In genomic region chr1:156849151-156849496, GRCh38 we compare ENCODE assay signal across 1 cellular context.
TF ChIP-seq lines count a peak whose summit lies in the region.

No MANE protein-coding gene starts in this region.

TF ChIP-seq in IMR-90, 13 proteins besides CTCF, POLR2A, EP300 and RAD21:
- no peak for TF ChIP-seq SMC3 (IDR thresholded peaks at IDR 0.05; ENCODE audit: low read depth, low read length)
- TF ChIP-seq ELK1 (IDR thresholded peaks at IDR 0.05; ENCODE audit: borderline replicate concordance, low read depth, low read length) = no peak
- no peak for TF ChIP-seq MAFK (IDR thresholded peaks at IDR 0.05; ENCODE audit: low read depth, low read length)
- TF ChIP-seq USF2 (IDR thresholded peaks at IDR 0.05; ENCODE audit: low read depth, low read length) = no peak
- no peak for TF ChIP-seq CHD1 (IDR thresholded peaks at IDR 0.05; ENCODE audit: low read depth, low read length)
- TF ChIP-seq BHLHE40 (IDR thresholded peaks at IDR 0.05; ENCODE audit: low read depth, low read length) = no peak
- no peak for TF ChIP-seq MXI1 (IDR thresholded peaks at IDR 0.05; ENCODE audit: borderline replicate concordance, low read depth, low read length)
